Comparison of ENCODE assay signal across 16 cellular contexts in the genomic region with DNA sequence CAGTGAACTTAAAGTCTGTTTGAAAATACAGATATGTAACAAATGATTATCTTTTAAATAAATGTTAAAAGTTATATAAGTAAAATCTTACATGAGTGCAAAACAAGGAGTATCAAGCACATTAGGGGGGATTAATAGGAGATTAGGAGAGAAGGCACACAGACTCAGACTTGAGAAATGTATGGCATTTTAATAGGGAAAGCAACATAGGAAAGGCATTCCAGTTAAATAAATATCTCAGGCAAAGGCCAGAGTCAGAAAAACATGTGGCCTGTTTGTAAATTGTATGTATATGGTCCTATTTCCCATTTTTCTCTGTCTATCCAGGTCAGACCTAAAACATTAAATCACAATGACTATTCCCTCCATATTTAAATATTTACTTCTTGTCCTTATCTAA.
"Had no signal": no experiment of that assay in that cellular context is flagged by ENCODE, and none has a peak within 500 bp of the region (broad histone marks: within the 10 kb centered on the region; RNA-seq: fewer than 3 reads in every experiment).

No MANE protein-coding gene starts in this region.

- H3K4me1 ChIP-seq: right atrium auricular region, stomach, upper lobe of right lung had no signal

- H3K27me3 ChIP-seq: cardiac muscle cell, dorsolateral prefrontal cortex, right atrium auricular region, stomach, upper lobe of right lung had no signal

- H3K9me3 ChIP-seq: right atrium auricular region, stomach, thoracic aorta, upper lobe of right lung had no signal

- ATAC-seq: activated T-helper 17 cell treated with anti-CD3 and anti-CD28 coated beads, Interleukin-2, amount 50 U/mL, for 72 hours; upper lobe of right lung had no signal

- H3K4me3 ChIP-seq: cardiac muscle cell, dorsolateral prefrontal cortex, right atrium auricular region, skin epidermis, stomach, thoracic aorta, upper lobe of right lung had no signal

- H3K27ac ChIP-seq: cardiac muscle cell, dorsolateral prefrontal cortex, right atrium auricular region, skin epidermis, stomach, thoracic aorta, upper lobe of right lung had no signal

- DNase-seq: activated CD4-positive, alpha-beta T cell treated with anti-CD3 and anti-CD28 coated beads, Interleukin-2, amount 50 U/mL, for 4 hours; activated CD4-positive, CD25-positive, alpha-beta regulatory T cell treated with anti-CD3 and anti-CD28 coated beads, Interleukin-2, amount 50 U/mL, for 72 hours; activated naive CD4-positive, alpha-beta T cell treated with anti-CD3 and anti-CD28 coated beads, Interleukin-2, amount 10 ng/mL, durations not matched to agents 7 days and 5 days; dorsolateral prefrontal cortex; glutamatergic neuron; hypothalamus; kidney glomerular epithelial cell; nephron progenitor cell; occipital lobe; stomach; upper lobe of right lung had no signal

- H3K36me3 ChIP-seq: cardiac muscle cell, right atrium auricular region, stomach, thoracic aorta, upper lobe of right lung had no signal
